Comparison of ENCODE assay signal across 13 cellular contexts in genomic region chr7:157612009-157612663, GRCh38.
A peak's percentile ranks its signal among the peaks of the same experiment; 100 is the strongest.
DNase-seq lines count a peak whose midpoint lies in the region; ATAC-seq, FAIRE-seq and TF ChIP-seq lines count a peak whose summit lies in the region.
"Had no signal": no experiment of that assay in that cellular context is flagged by ENCODE, and none has a peak within 500 bp of the region (broad histone marks: within the 10 kb centered on the region; RNA-seq: fewer than 3 reads in every experiment).

No MANE protein-coding gene starts in this region.

- POLR2A ChIA-PET in K562 (lab: Yijun Ruan, JAX): interaction anchor here (0.6 to 1.0 kb wide), 3 partner anchors 16 to 868 kb away, joined by 3 to 4 read pairs (median 3); no protein-coding TSS in a partner anchor

- H3K4me1 Mint-ChIP-seq in CD14-positive monocyte (peaks cover 5% of the 10 kb centered on the region), neural progenitor cell (peaks cover 3% of the 10 kb centered on the region), endothelial cell (ENCODE audit: unreplicated experiment) (no peaks in the 10 kb centered on the region)

- H3F3A ChIP-seq in neural progenitor cell (ENCODE audit: low read depth): no peaks in the 10 kb centered on the region

- H3K36me3 Mint-ChIP-seq in CD14-positive monocyte (peaks cover 0 to 4% of the 10 kb centered on the region in 2 donors), neural progenitor cell (peaks cover 43% of the 10 kb centered on the region), endothelial cell (ENCODE audit: low read depth, unreplicated experiment) (peaks cover 13% of the 10 kb centered on the region)

- TF ChIP-seq CTCF in CD14-positive monocyte (IDR thresholded peaks at IDR 0.05): no peak
- TF ChIP-seq CTCF in K562 (IDR thresholded peaks at IDR 0.05 in 2 of 3, conservative IDR thresholded peaks at IDR 0.05 in 1 of 3; ENCODE audit: insufficient read depth in 2 of 3, low read depth in 1 of 3, low read length in 3 of 3): no peak
- no peak for TF ChIP-seq CTCF in neural progenitor cell (IDR thresholded peaks at IDR 0.05)
- no peak for TF ChIP-seq CTCF in endothelial cell (IDR thresholded peaks at IDR 0.05; ENCODE audit: unreplicated experiment)

- no TSS peak for BruUV-seq in K562 (replicated peaks; lab: Mats Ljungman, UMichigan)

- H4K20me1 ChIP-seq in K562 (replicated peaks; ENCODE audit: control insufficient read depth, insufficient read depth, low read length): peaks cover 11% of the 10 kb centered on the region; the same call in 1 of the 2 replicates
- H4K20me1 ChIP-seq in neural progenitor cell (ENCODE audit: low read depth): no peaks in the 10 kb centered on the region

- H3K9me3 ChIP-seq in K562 (replicated peaks; ENCODE audit: control insufficient read depth, insufficient read depth, low read depth, low read length) (no peaks in the 10 kb centered on the region), neural progenitor cell (ENCODE audit: low read depth) (no peaks in the 10 kb centered on the region)

- H3K4me3 Mint-ChIP-seq in CD14-positive monocyte (peak overlapping the region; percentile 61 to 85), neural progenitor cell (no peak overlapping the region), endothelial cell (ENCODE audit: unreplicated experiment) (no peak overlapping the region)

- in situ Hi-C loops in K562 (cut with MboI): no loop called here

- H3K27me3 Mint-ChIP-seq in CD14-positive monocyte (ENCODE audit: low read depth in 3 of 3): peaks cover 28 to 47% (median 32%) of the 10 kb centered on the region in 3 donors
- peaks cover 8% of the 10 kb centered on the region for H3K27me3 Mint-ChIP-seq in neural progenitor cell (ENCODE audit: insufficient read depth, low read depth)
- peaks cover 16% of the 10 kb centered on the region for H3K27me3 Mint-ChIP-seq in endothelial cell (ENCODE audit: unreplicated experiment)

- H3K4me2 ChIP-seq in K562 (ENCODE audit: insufficient read depth, low read length) (no peak overlapping the region), neural progenitor cell (no peak overlapping the region)

- peaks cover 0 to 26% of the 10 kb centered on the region in 2 experiments; a peak in 1 of 5 replicates for H3K4me1 ChIP-seq in K562 (replicated peaks in 1 of 2; ENCODE audit: control insufficient read depth in 2 of 2, insufficient read depth in 2 of 2, low read length in 2 of 2)
- no peaks in the 10 kb centered on the region for H3K4me1 ChIP-seq in neural progenitor cell

- H3K9me3 Mint-ChIP-seq in CD14-positive monocyte (peaks cover 2 to 15% (median 9%) of the 10 kb centered on the region in 7 donors), neural progenitor cell (no peaks in the 10 kb centered on the region), endothelial cell (ENCODE audit: unreplicated experiment) (peaks cover 42% of the 10 kb centered on the region)

- H3K27me3 ChIP-seq in K562 (ENCODE audit: control insufficient read depth in 2 of 2, insufficient read depth in 2 of 2, low read length in 2 of 2): peaks cover 78 to 97% of the 10 kb centered on the region in 2 experiments
- peaks cover 23% of the 10 kb centered on the region for H3K27me3 ChIP-seq in neural progenitor cell

- H3K27ac Mint-ChIP-seq in CD14-positive monocyte: peak overlapping the region in 4 of 7 donors; percentile 1 to 40 (median 25)
- peak overlapping the region; percentile 72 for H3K27ac Mint-ChIP-seq in neural progenitor cell
- no peak overlapping the region for H3K27ac Mint-ChIP-seq in endothelial cell (ENCODE audit: unreplicated experiment)

- no peak for TF ChIP-seq RAD21 in K562 (CRISPR knock-in tag; conservative IDR thresholded peaks at IDR 0.05 in 1 of 2, IDR thresholded peaks at IDR 0.05 in 1 of 2)

- H3K79me2 ChIP-seq in K562 (ENCODE audit: control insufficient read depth, insufficient read depth, low read length) (no peaks in the 10 kb centered on the region), neural progenitor cell (ENCODE audit: low read depth) (no peaks in the 10 kb centered on the region)

- no peaks in the 10 kb centered on the region for H3K9me1 ChIP-seq in K562 (ENCODE audit: control insufficient read depth, insufficient read depth, low read length)

- FAIRE-seq in K562 (lab: Jason Lieb, UNC): no peak
- FAIRE-seq: GM12891 had no signal

- CTCF ChIA-PET in K562 (lab: Yijun Ruan, JAX; ENCODE audit: low intra/inter-chr PET ratio): no interaction called here

- no peak for TF ChIP-seq EP300 in K562 (IDR thresholded peaks at IDR 0.05; ENCODE audit: low read length)

- H3K36me3 ChIP-seq in K562 (ENCODE audit: control insufficient read depth, insufficient read depth, low read length): no peaks in the 10 kb centered on the region
- no peaks in the 10 kb centered on the region for H3K36me3 ChIP-seq in neural progenitor cell

- DNase-seq in CD14-positive monocyte (ENCODE audit: low spot score) (no peak), ELF-1 (ENCODE audit: low read depth, low spot score) (peak; percentile 10), K562 (ENCODE audit: extremely low read depth in 1 of 4, low spot score in 3 of 4) (no peak), neural progenitor cell (ENCODE audit: low spot score) (no peak), NCI-H187 (lab: John Stamatoyannopoulos, UW) (no peak), HK-2 (ENCODE audit: unreplicated experiment) (no peak), anterior cingulate cortex (lab: John Stamatoyannopoulos, UW) (no peak), endothelial cell (ENCODE audit: low spot score) (no peak)
- DNase-seq: erythroblast; NCI-H1092 treated with DMSO at 0.1 percent for 48 hours; SIG-M5; stimulated activated CD4-positive, alpha-beta T cell treated with anti-CD3 and anti-CD28 coated beads, Interleukin-4, amount 100 ng/mL, for 1 hour had no signal

- H3K9ac ChIP-seq in K562 (ENCODE audit: insufficient read depth in 1 of 2, low read depth in 2 of 2, low read length in 2 of 2): no peak overlapping the region
- H3K9ac ChIP-seq in neural progenitor cell: no peak overlapping the region

- H3K27ac ChIP-seq in K562 (ENCODE audit: extremely low read depth, low read depth, low read length): no peak overlapping the region
- H3K27ac ChIP-seq in neural progenitor cell: no peak overlapping the region

- H2AFZ ChIP-seq in K562 (ENCODE audit: low read depth, low read length): no peak overlapping the region
- H2AFZ ChIP-seq in neural progenitor cell (replicated peaks): no peak overlapping the region

- intact Hi-C loops in CD14-positive monocyte (cut with micrococcal nuclease): no loop called here
- intact Hi-C loops in K562 (cut with micrococcal nuclease): no loop called here

- TF ChIP-seq POLR2A in K562 (conservative IDR thresholded peaks at IDR 0.05): no peak

- H3K4me3 ChIP-seq in K562 (no peak overlapping the region), neural progenitor cell (no peak overlapping the region)

- 6% methylated on average over 33 of the region's 33 CpGs for WGBS in K562 (ENCODE audit: insufficient coverage, low coverage, missing lambda C conversion rate)

- ATAC-seq in K562: peak; percentile 13; the same call in 1 of the 3 replicates

TF ChIP-seq in K562, 482 proteins besides CTCF, POLR2A, EP300 and RAD21:
- TF ChIP-seq GATAD2A (IDR thresholded peaks at IDR 0.05): no peak
- 0 out of 2 replicates have a peak, but pooled peaks have one; percentile 12 for TF ChIP-seq CBFA2T3 (IDR thresholded peaks at IDR 0.05)
- no peak for TF ChIP-seq HNRNPLL (IDR thresholded peaks at IDR 0.05; ENCODE audit: low read depth, low read length, poor library complexity, severe bottlenecking)
- 0 out of 2 replicates have a peak, but pooled peaks have one; percentile 7 for TF ChIP-seq ZNF184 (CRISPR knock-in tag; IDR thresholded peaks at IDR 0.05)
- TF ChIP-seq ZNF583 (CRISPR knock-in tag; IDR thresholded peaks at IDR 0.05): no peak
- TF ChIP-seq ZNF12 (CRISPR knock-in tag; IDR thresholded peaks at IDR 0.05): no peak

Comparison
In these comparisons a context has a peak if more than half of its experiments do, and no peak if none do; other contexts are left out.
1. H3K4me3 Mint-ChIP-seq: peak in CD14-positive monocyte (2 of 2); none in neural progenitor cell (single experiment) and endothelial cell (single experiment).